9 cellular contexts compared by ENCODE assay signal in genomic region chr21:43812139-43812821, GRCh38. TPM values are rescaled to one million over a fixed set of nuclear protein-coding genes. Genes with fewer than 3 reads are reported as not detected.
DNase-seq lines count a peak whose midpoint lies in the region; ATAC-seq and TF ChIP-seq lines count a peak whose summit lies in the region.
"Had no signal": no experiment of that assay in that cellular context is flagged by ENCODE, and none has a peak within 500 bp of the region (broad histone marks: within the 10 kb centered on the region; RNA-seq: fewer than 3 reads in every experiment).

No MANE protein-coding gene starts in this region.

- peaks cover 2% of the 10 kb centered on the region; the same call in 1 of the 2 replicates for H3K4me1 ChIP-seq in IMR-90 (ENCODE audit: control insufficient read depth, insufficient read depth, low read length)
- peaks cover 24 to 47% (median 42%) of the 10 kb centered on the region in 4 donors for H3K4me1 ChIP-seq in stomach

- H2BK15ac ChIP-seq in IMR-90 (ENCODE audit: low read depth, low read length) = no peak overlapping the region

- no peak overlapping the region for H3K18ac ChIP-seq in IMR-90 (ENCODE audit: low read depth, low read length)

- H2AK9ac ChIP-seq in IMR-90 (replicated peaks; ENCODE audit: low read depth, low read length, poor library complexity) = no peak overlapping the region

- in situ Hi-C loops in IMR-90 (cut with MboI; ENCODE audit: low sequenced_read_pairs) = no loop called here

- peaks cover 7% of the 10 kb centered on the region for H4K20me1 ChIP-seq in IMR-90 (ENCODE audit: insufficient read depth, low read length)

- no peaks in the 10 kb centered on the region for H3K36me3 ChIP-seq in IMR-90 (ENCODE audit: control insufficient read depth, insufficient read depth, low read length)
- H3K36me3 ChIP-seq in stomach = peaks cover 0 to 12% (median 0%) of the 10 kb centered on the region in 4 donors

- no peak overlapping the region for H3K4me3 ChIP-seq in IMR-90 (ENCODE audit: insufficient read depth, low read depth, low read length)
- H3K4me3 ChIP-seq in stomach = peak overlapping the region in 3 of 4 donors; percentile 15 to 41 (median 19)

- DNase-seq in IMR-90 (no peak), NCI-H524 treated with DMSO at 0.1 percent for 48 hours (lab: John Stamatoyannopoulos, UW) (peak; percentile 41), epithelial cell of prostate (ENCODE audit: low read depth, low spot score) (peak; percentile 53), stomach (peak; percentile 32), erythroblast (lab: John Stamatoyannopoulos, UW) (no peak), T1000 (lab: John Stamatoyannopoulos, UW) (no peak)
- DNase-seq: activated T-cell treated with anti-CD3 and anti-CD28 coated beads, Interleukin-2, amount 50 U/mL, for 24 hours; naive thymus-derived CD8-positive, alpha-beta T cell had no signal

- no peak overlapping the region for H2BK120ac ChIP-seq in IMR-90 (ENCODE audit: low read depth, low read length)

- no peak overlapping the region for H3K4me2 ChIP-seq in IMR-90 (ENCODE audit: low read depth, low read length)

- H3K9me1 ChIP-seq in IMR-90 (ENCODE audit: insufficient read depth, low read length) = no peaks in the 10 kb centered on the region

- H2AFZ ChIP-seq in IMR-90 (replicated peaks; ENCODE audit: low read length, poor library complexity) = peak overlapping the region; percentile 61

- H3K9me3 ChIP-seq in IMR-90 (ENCODE audit: control insufficient read depth, insufficient read depth, low read length) (no peaks in the 10 kb centered on the region), stomach (no peaks in the 10 kb centered on the region)

- H2BK20ac ChIP-seq in IMR-90 (ENCODE audit: low read depth, low read length) = no peak overlapping the region

- H3K79me1 ChIP-seq in IMR-90 (ENCODE audit: low read depth in 1 of 2, low read length in 2 of 2) = no peaks in the 10 kb centered on the region

- no peak overlapping the region for H3K9ac ChIP-seq in IMR-90 (ENCODE audit: low read depth, low read length)

- H3K4ac ChIP-seq in IMR-90 (ENCODE audit: low read depth, low read length) = no peak overlapping the region

- H3K27me3 ChIP-seq in IMR-90 (ENCODE audit: control insufficient read depth, insufficient read depth, low read length) (no peaks in the 10 kb centered on the region; the same call in 1 of the 2 replicates), stomach (peaks cover 0 to 4% (median 0%) of the 10 kb centered on the region in 3 donors)

- BruUV-seq in IMR-90 (replicated peaks; lab: Mats Ljungman, UMichigan) = no TSS peak

- CTCF ChIA-PET in IMR-90 (lab: Yijun Ruan, JAX) = no interaction called here

- H3K14ac ChIP-seq in IMR-90 (replicated peaks; ENCODE audit: low read depth, low read length) = no peak overlapping the region

- TF ChIP-seq RAD21 in IMR-90 (IDR thresholded peaks at IDR 0.05; ENCODE audit: low read length) = no peak

- H2AK5ac ChIP-seq in IMR-90 (ENCODE audit: low read depth, low read length) = no peak overlapping the region

- no peak overlapping the region for H3K56ac ChIP-seq in IMR-90 (ENCODE audit: extremely low read depth, insufficient read depth, low read length)

- ATAC-seq in IMR-90 (ENCODE audit: low read depth) (no peak), HG03196 (IDR thresholded peaks at IDR 0.05; ENCODE audit: unreplicated experiment) (no peak)
- ATAC-seq: naive thymus-derived CD8-positive, alpha-beta T cell had no signal

- TF ChIP-seq CTCF in IMR-90 (conservative IDR thresholded peaks at IDR 0.05; ENCODE audit: low read depth, low read length) (no peak), stomach (IDR thresholded peaks at IDR 0.05) (no peak)

- H3K27ac ChIP-seq in IMR-90 (ENCODE audit: insufficient read depth, low read length) (no peak overlapping the region), epithelial cell of prostate (peak overlapping the region; percentile 72), stomach (peak overlapping the region in 3 of 5 donors; percentile 29 to 50 (median 48))

- no peak overlapping the region for H4K91ac ChIP-seq in IMR-90 (ENCODE audit: insufficient read depth, low read depth, low read length)

- dilution Hi-C loops in IMR-90 (cut with HindIII; ENCODE audit: low sequenced_read_pairs, unreplicated experiment) = no loop called here

- intact Hi-C loops in IMR-90 (cut with micrococcal nuclease) = no loop called here
- intact Hi-C loops in stomach (cut with DNase I; ENCODE audit: low total_unique reads) = no loop called here

- H3K23ac ChIP-seq in IMR-90 (ENCODE audit: low read depth, low read length) = no peak overlapping the region

- TF ChIP-seq POLR2A in IMR-90 (IDR thresholded peaks at IDR 0.05; ENCODE audit: low read depth, low read length) (no peak), stomach (IDR thresholded peaks at IDR 0.05) (no peak), erythroblast (IDR thresholded peaks at IDR 0.05; ENCODE audit: low read length) (no peak)

- 79% methylated on average over 19 of the region's 27 CpGs; no CpG with 5 or more reads in 1 of the 2 experiments for WGBS in IMR-90 (ENCODE audit: extremely low coverage in 2 of 2, insufficient read length in 1 of 2), 2 experiments
- 27 to 48% (median 35%) methylated on average over 19 to 27 of the region's 27 CpGs for WGBS in stomach, 5 donors

- no peak overlapping the region for H2BK5ac ChIP-seq in IMR-90 (ENCODE audit: low read depth, low read length, poor library complexity, severe bottlenecking)

- no peak overlapping the region for H4K5ac ChIP-seq in IMR-90 (ENCODE audit: low read depth, low read length)

- POLR2A ChIA-PET in IMR-90 (lab: Charles Lee; ENCODE audit: unreplicated experiment) = no interaction called here

- H4K8ac ChIP-seq in IMR-90 (ENCODE audit: low read depth in 2 of 2, low read length in 2 of 2) = no peak overlapping the region

- TF ChIP-seq EP300 in stomach (IDR thresholded peaks at IDR 0.05) = no peak

TF ChIP-seq in IMR-90, 13 proteins besides CTCF, POLR2A, EP300 and RAD21:
- no peak for TF ChIP-seq ELK1 (IDR thresholded peaks at IDR 0.05; ENCODE audit: borderline replicate concordance, low read depth, low read length)

RNA-seq across cellular contexts. Expression of gene RRP1, which starts 22.9 kb away (rescaled TPM):
- 18.3 and 23.3 TPM in 2 replicates for total RNA-seq in IMR-90 (2012; rRNA removed)
- 18.1 and 20.2 TPM in 2 replicates for polyA plus RNA-seq in IMR-90 (2012; rRNA removed)
- polyA plus RNA-seq in IMR-90 (2012; cell fraction: cytosol; rRNA removed) = 12.4 and 18.5 TPM in 2 replicates
- polyA plus RNA-seq in IMR-90 (2012; cell fraction: nucleus; rRNA removed; ENCODE audit: low replicate concordance) = 28.8 and 33.8 TPM in 2 replicates
- total RNA-seq in stomach = 10 to 100 TPM; 11.9 to 25.6 (median 18.2) TPM
- polyA plus RNA-seq in stomach = 10 to 100 TPM; 10.6 to 17.2 (median 15.6) TPM

RNA-seq across cellular contexts. Expression of gene CSTB, which starts 36.2 kb away (rescaled TPM):
- total RNA-seq in IMR-90 (2012; rRNA removed) = 6.1 and 6.9 TPM in 2 replicates
- polyA plus RNA-seq in IMR-90 (2012; rRNA removed) = 71.7 and 87.4 TPM in 2 replicates
- 31.9 and 61.6 TPM in 2 replicates for polyA plus RNA-seq in IMR-90 (2012; cell fraction: cytosol; rRNA removed)
- 16.5 and 24.5 TPM in 2 replicates for polyA plus RNA-seq in IMR-90 (2012; cell fraction: nucleus; rRNA removed; ENCODE audit: low replicate concordance)
- 10 to 100 TPM in 3 of 5 donors, 1 to 10 TPM in 1, under 1 TPM in 1; 0.58 to 36.4 (median 13.0) TPM for total RNA-seq in stomach
- polyA plus RNA-seq in stomach = 100 to 1,000 TPM in 1 of 3 donors, 10 to 100 TPM in 2; 82.5 to 403 (median 97.0) TPM

RNA-seq across cellular contexts. Expression of gene AGPAT3, which starts 52.7 kb away (rescaled TPM):
- total RNA-seq in IMR-90 (2012; rRNA removed) (24.2 and 27.1 TPM in 2 replicates), stomach (10 to 100 TPM; 35.0 to 83.1 (median 41.5) TPM)
- polyA plus RNA-seq in IMR-90 (2012; rRNA removed) (36.2 and 38.7 TPM in 2 replicates), stomach (10 to 100 TPM in 2 of 3 donors, 1 to 10 TPM in 1; 9.9 to 16.1 (median 10.4) TPM)
- polyA plus RNA-seq in IMR-90 (2012; cell fraction: cytosol; rRNA removed) = 32.1 and 32.6 TPM in 2 replicates
- 48.7 and 55.4 TPM in 2 replicates for polyA plus RNA-seq in IMR-90 (2012; cell fraction: nucleus; rRNA removed; ENCODE audit: low replicate concordance)

Comparison
In these comparisons a context has a peak if more than half of its experiments do, and no peak if none do; other contexts are left out.
1. DNase-seq: peak in NCI-H524 treated with DMSO at 0.1 percent for 48 hours (single experiment), epithelial cell of prostate (single experiment) and stomach (single experiment); none in IMR-90 (single experiment), erythroblast (0 of 2) and T1000 (single experiment).